ENCODE assay signal across 17 cellular contexts in the genomic region with DNA sequence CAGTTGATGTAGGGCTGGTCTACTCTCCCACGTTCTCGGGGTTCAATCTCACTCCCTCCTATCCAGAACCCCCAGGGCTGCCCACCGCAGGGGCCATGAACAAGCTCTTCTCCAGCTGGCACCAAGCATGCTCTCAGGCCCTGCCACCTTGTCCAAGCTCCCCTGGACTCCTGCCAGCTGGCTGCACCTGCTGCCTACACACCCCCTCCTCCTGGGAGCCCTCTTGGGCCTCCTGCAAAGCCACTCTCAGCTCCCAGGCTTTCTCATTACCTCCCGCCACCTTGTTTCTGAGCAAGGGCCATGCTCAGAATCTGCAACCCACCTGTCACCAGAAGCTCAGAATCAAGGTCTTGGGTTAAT. TPM values are rescaled to one million over a fixed set of nuclear protein-coding genes. Genes with fewer than 3 reads are reported as not detected.
A peak's percentile ranks its signal among the peaks of the same experiment; 100 is the strongest.
DNase-seq lines count a peak whose midpoint lies in the region; ATAC-seq and TF ChIP-seq lines count a peak whose summit lies in the region.
"Had no signal": no experiment of that assay in that cellular context is flagged by ENCODE, and none has a peak within 500 bp of the region (broad histone marks: within the 10 kb centered on the region; RNA-seq: fewer than 3 reads in every experiment).

No MANE protein-coding gene starts in this region.

- CTCF ChIA-PET in HEK293 (lab: Yijun Ruan, JAX): no interaction called here

- ATAC-seq in left lobe of liver: peak; percentile 40
- ATAC-seq in HG03097 (IDR thresholded peaks at IDR 0.05; ENCODE audit: low FRiP score, unreplicated experiment): no peak
- ATAC-seq: activated CD8-positive, alpha-beta T cell treated with anti-CD3 and anti-CD28 coated beads, Interleukin-2, amount 10 ng/mL, durations not matched to agents 7 days and 5 days; Panc1 had no signal

- H3K4me3 ChIP-seq in HEK293 (ENCODE audit: low read depth, low read length) (no peak overlapping the region), esophagus muscularis mucosa (no peak overlapping the region)
- H3K4me3 ChIP-seq: psoas muscle had no signal

- intact Hi-C loops in esophagus muscularis mucosa (cut with DNase I): no loop called here

- POLR2A ChIA-PET in HEK293 (lab: Yijun Ruan, JAX): no interaction called here

- H3K36me3 Mint-ChIP-seq in activated naive CD8-positive, alpha-beta T cell treated with anti-CD3 and anti-CD28 coated beads for 36 hours: peaks cover 5% of the 10 kb centered on the region
- H3K36me3 Mint-ChIP-seq: natural killer cell had no signal

- H3K27ac ChIP-seq in HEK293 (ENCODE audit: extremely low read depth, low read depth, low read length) (no peak overlapping the region), esophagus muscularis mucosa (replicated peaks in 1 of 4) (peak overlapping the region in 1 of 4 donors; percentile 37)
- H3K27ac ChIP-seq: psoas muscle had no signal

- no peak for TF ChIP-seq POLR2A in esophagus muscularis mucosa (IDR thresholded peaks at IDR 0.05; ENCODE audit: low read depth)

- TF ChIP-seq CTCF in HEK293 (tag by site-specific recombination; IDR thresholded peaks at IDR 0.05): no peak
- no peak for TF ChIP-seq CTCF in esophagus muscularis mucosa (IDR thresholded peaks at IDR 0.05)

- DNase-seq in DMS53 (lab: John Stamatoyannopoulos, UW) (peak; percentile 65), NCI-H2196 treated with DMSO at 0.1 percent for 48 hours (lab: John Stamatoyannopoulos, UW; ENCODE audit: unreplicated experiment) (peak; percentile 42), left lobe of liver (ENCODE audit: low spot score) (no peak), esophagus muscularis mucosa (ENCODE audit: extremely low spot score) (no peak), NCI-H446 (lab: John Stamatoyannopoulos, UW) (no peak)
- DNase-seq in activated naive CD8-positive, alpha-beta T cell treated with anti-CD3 and anti-CD28 coated beads for 36 hours: no peak
- DNase-seq: activated CD8-positive, alpha-beta T cell treated with anti-CD3 and anti-CD28 coated beads, Interleukin-2, amount 10 ng/mL, durations not matched to agents 7 days and 5 days; GOT3; natural killer cell; NCI-H446 treated with DMSO at 0.1 percent for 48 hours had no signal

- H3K4me1 Mint-ChIP-seq in activated naive CD8-positive, alpha-beta T cell treated with anti-CD3 and anti-CD28 coated beads for 36 hours: peaks cover 10% of the 10 kb centered on the region

- H3K4me3 Mint-ChIP-seq in activated naive CD8-positive, alpha-beta T cell treated with anti-CD3 and anti-CD28 coated beads for 36 hours: no peak overlapping the region
- H3K4me3 Mint-ChIP-seq: activated CD8-positive, alpha-beta T cell treated with anti-CD3 and anti-CD28 coated beads, Interleukin-2, amount 10 ng/mL, durations not matched to agents 7 days and 5 days; activated T-helper 1 cell treated with anti-CD3 and anti-CD28 coated beads, Interleukin-12 subunit alpha, Interleukin-12 subunit beta, Interleukin-2, Interleukin-4 antibody, amounts not matched to agents 30 ng/mL and 10 ng/mL and 1 ng/mL, durations not matched to agents 14 hours and 24 hours and 36 hours; B cell; central memory CD8-positive, alpha-beta T cell; natural killer cell had no signal

- no peak overlapping the region for H3K27ac Mint-ChIP-seq in activated naive CD8-positive, alpha-beta T cell treated with anti-CD3 and anti-CD28 coated beads for 36 hours
- H3K27ac Mint-ChIP-seq: activated CD8-positive, alpha-beta T cell treated with anti-CD3 and anti-CD28 coated beads, Interleukin-2, amount 10 ng/mL, durations not matched to agents 7 days and 5 days; activated T-helper 1 cell treated with anti-CD3 and anti-CD28 coated beads, Interleukin-12 subunit alpha, Interleukin-12 subunit beta, Interleukin-2, Interleukin-4 antibody, amounts not matched to agents 30 ng/mL and 10 ng/mL and 1 ng/mL, durations not matched to agents 14 hours and 24 hours and 36 hours; B cell; natural killer cell had no signal

- 87% methylated on average over 4 of the region's 4 CpGs for WGBS in esophagus muscularis mucosa

- H3K36me3 ChIP-seq in HEK293 (ENCODE audit: control insufficient read depth in 2 of 2, insufficient read depth in 1 of 2, low read length in 2 of 2) (no peaks in the 10 kb centered on the region), esophagus muscularis mucosa (peaks cover 0 to 13% (median 3%) of the 10 kb centered on the region in 4 donors)

- H3K9me3 Mint-ChIP-seq in activated naive CD8-positive, alpha-beta T cell treated with anti-CD3 and anti-CD28 coated beads for 36 hours: no peaks in the 10 kb centered on the region
- H3K9me3 Mint-ChIP-seq: activated T-helper 1 cell treated with anti-CD3 and anti-CD28 coated beads, Interleukin-12 subunit alpha, Interleukin-12 subunit beta, Interleukin-2, Interleukin-4 antibody, amounts not matched to agents 30 ng/mL and 10 ng/mL and 1 ng/mL, durations not matched to agents 14 hours and 24 hours and 36 hours; central memory CD8-positive, alpha-beta T cell; natural killer cell had no signal

- no peak for TF ChIP-seq EP300 in esophagus muscularis mucosa (IDR thresholded peaks at IDR 0.05)

- no peaks in the 10 kb centered on the region for H3K27me3 ChIP-seq in esophagus muscularis mucosa

- no peaks in the 10 kb centered on the region for H3K27me3 Mint-ChIP-seq in activated naive CD8-positive, alpha-beta T cell treated with anti-CD3 and anti-CD28 coated beads for 36 hours
- H3K27me3 Mint-ChIP-seq: B cell; central memory CD8-positive, alpha-beta T cell had no signal

- no peaks in the 10 kb centered on the region for H3K4me1 ChIP-seq in HEK293 (ENCODE audit: control insufficient read depth, insufficient read depth, low read length)
- peaks cover 25 to 85% (median 72%) of the 10 kb centered on the region in 4 donors for H3K4me1 ChIP-seq in esophagus muscularis mucosa

- no peaks in the 10 kb centered on the region for H3K9me3 ChIP-seq in HEK293 (ENCODE audit: control insufficient read depth, insufficient read depth, low read depth, low read length)
- H3K9me3 ChIP-seq in esophagus muscularis mucosa: no peaks in the 10 kb centered on the region
- H3K9me3 ChIP-seq: psoas muscle had no signal

TF ChIP-seq in HEK293, 187 proteins besides CTCF, POLR2A, EP300 and RAD21:
- TF ChIP-seq PRDM6 (tag by site-specific recombination; IDR thresholded peaks at IDR 0.05) (no peak), ZIC2 (tag by site-specific recombination; IDR thresholded peaks at IDR 0.05) (peak; percentile 74), BCL6B (tag by site-specific recombination; IDR thresholded peaks at IDR 0.05) (no peak), ZNF266 (tag by site-specific recombination; IDR thresholded peaks at IDR 0.05; ENCODE audit: low read depth) (no peak), ZNF776 (tag by site-specific recombination; IDR thresholded peaks at IDR 0.05; ENCODE audit: borderline replicate concordance) (no peak), GLIS1 (tag by site-specific recombination; IDR thresholded peaks at IDR 0.05) (peak; percentile 80)

RNA-seq across cellular contexts. Expression of gene HDAC4, which starts 56.0 kb away (rescaled TPM):
- 18.3 TPM for total RNA-seq in left lobe of liver
- total RNA-seq in esophagus muscularis mucosa: 100 to 1,000 TPM in 1 of 4 donors, 10 to 100 TPM in 3; 59.4 to 119 (median 76.1) TPM
- total RNA-seq in activated naive CD8-positive, alpha-beta T cell treated with anti-CD3 and anti-CD28 coated beads for 36 hours: 10 to 100 TPM; 19.1 to 20.2 TPM

Comparison
In these comparisons a context has a peak if more than half of its experiments do, and no peak if none do; other contexts are left out.
1. DNase-seq: peak in DMS53 (single experiment) and NCI-H2196 treated with DMSO at 0.1 percent for 48 hours (single experiment); none in left lobe of liver (single experiment), esophagus muscularis mucosa (single experiment), activated naive CD8-positive, alpha-beta T cell treated with anti-CD3 and anti-CD28 coated beads for 36 hours (single experiment) and NCI-H446 (0 of 2).